2 cellular contexts compared by ENCODE assay signal in the genomic region with DNA sequence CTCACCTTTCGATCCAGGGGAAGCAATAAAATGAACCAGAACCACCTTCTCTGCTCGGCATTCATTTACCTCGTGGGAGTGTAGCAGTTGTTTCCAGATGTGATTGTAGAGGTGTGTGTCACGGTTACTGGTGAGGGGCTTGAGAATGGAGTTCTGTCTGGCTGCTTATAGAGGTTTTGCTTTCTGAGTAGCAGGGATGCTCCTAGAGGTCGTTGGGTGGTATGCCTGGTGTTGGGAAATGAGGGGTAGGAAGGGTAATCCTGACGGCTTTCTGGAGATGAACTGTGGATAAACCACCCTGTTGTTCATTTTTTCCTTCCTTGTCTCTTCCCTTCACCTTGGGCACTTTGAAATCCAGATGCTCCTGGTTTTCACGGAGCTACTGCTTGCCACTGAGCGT.
TF ChIP-seq lines count a peak whose summit lies in the region.

No MANE protein-coding gene starts in this region.

TF ChIP-seq in A549, 52 proteins besides CTCF, POLR2A, EP300 and RAD21:
- TF ChIP-seq ZNF302 (CRISPR knock-in tag; IDR thresholded peaks at IDR 0.05), result no peak
- TF ChIP-seq, protein P1, sequence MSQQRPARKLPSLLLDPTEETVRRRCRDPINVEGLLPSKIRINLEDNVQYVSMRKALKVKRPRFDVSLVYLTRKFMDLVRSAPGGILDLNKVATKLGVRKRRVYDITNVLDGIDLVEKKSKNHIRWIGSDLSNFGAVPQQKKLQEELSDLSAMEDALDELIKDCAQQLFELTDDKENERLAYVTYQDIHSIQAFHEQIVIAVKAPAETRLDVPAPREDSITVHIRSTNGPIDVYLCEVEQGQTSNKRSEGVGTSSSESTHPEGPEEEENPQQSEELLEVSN (IDR thresholded peaks at IDR 0.05; ENCODE audit: borderline replicate concordance, low read depth), result no peak
- TF ChIP-seq JUN (IDR thresholded peaks at IDR 0.05), result no peak
- no peak for TF ChIP-seq SREBF2 (IDR thresholded peaks at IDR 0.05)
- no peak for TF ChIP-seq TP53 (CRISPR knock-in tag; IDR thresholded peaks at IDR 0.05)
- no peak for TF ChIP-seq HEYL (CRISPR knock-in tag; IDR thresholded peaks at IDR 0.05)
- TF ChIP-seq KDM5A (IDR thresholded peaks at IDR 0.05), result no peak
- TF ChIP-seq, protein P2, sequence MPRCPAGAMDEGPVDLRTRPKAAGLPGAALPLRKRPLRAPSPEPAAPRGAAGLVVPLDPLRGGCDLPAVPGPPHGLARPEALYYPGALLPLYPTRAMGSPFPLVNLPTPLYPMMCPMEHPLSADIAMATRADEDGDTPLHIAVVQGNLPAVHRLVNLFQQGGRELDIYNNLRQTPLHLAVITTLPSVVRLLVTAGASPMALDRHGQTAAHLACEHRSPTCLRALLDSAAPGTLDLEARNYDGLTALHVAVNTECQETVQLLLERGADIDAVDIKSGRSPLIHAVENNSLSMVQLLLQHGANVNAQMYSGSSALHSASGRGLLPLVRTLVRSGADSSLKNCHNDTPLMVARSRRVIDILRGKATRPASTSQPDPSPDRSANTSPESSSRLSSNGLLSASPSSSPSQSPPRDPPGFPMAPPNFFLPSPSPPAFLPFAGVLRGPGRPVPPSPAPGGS (IDR thresholded peaks at IDR 0.05), result no peak
- TF ChIP-seq JUNB (IDR thresholded peaks at IDR 0.05), result no peak
- TF ChIP-seq EHF (CRISPR knock-in tag; IDR thresholded peaks at IDR 0.05), result no peak
- no peak for TF ChIP-seq FOSB (CRISPR knock-in tag; IDR thresholded peaks at IDR 0.05)

TF ChIP-seq in WTC11, 78 proteins besides CTCF, POLR2A, EP300 and RAD21:
- no peak for TF ChIP-seq TEAD1 (CRISPR knock-in tag; IDR thresholded peaks at IDR 0.05)
- TF ChIP-seq, protein P3, sequence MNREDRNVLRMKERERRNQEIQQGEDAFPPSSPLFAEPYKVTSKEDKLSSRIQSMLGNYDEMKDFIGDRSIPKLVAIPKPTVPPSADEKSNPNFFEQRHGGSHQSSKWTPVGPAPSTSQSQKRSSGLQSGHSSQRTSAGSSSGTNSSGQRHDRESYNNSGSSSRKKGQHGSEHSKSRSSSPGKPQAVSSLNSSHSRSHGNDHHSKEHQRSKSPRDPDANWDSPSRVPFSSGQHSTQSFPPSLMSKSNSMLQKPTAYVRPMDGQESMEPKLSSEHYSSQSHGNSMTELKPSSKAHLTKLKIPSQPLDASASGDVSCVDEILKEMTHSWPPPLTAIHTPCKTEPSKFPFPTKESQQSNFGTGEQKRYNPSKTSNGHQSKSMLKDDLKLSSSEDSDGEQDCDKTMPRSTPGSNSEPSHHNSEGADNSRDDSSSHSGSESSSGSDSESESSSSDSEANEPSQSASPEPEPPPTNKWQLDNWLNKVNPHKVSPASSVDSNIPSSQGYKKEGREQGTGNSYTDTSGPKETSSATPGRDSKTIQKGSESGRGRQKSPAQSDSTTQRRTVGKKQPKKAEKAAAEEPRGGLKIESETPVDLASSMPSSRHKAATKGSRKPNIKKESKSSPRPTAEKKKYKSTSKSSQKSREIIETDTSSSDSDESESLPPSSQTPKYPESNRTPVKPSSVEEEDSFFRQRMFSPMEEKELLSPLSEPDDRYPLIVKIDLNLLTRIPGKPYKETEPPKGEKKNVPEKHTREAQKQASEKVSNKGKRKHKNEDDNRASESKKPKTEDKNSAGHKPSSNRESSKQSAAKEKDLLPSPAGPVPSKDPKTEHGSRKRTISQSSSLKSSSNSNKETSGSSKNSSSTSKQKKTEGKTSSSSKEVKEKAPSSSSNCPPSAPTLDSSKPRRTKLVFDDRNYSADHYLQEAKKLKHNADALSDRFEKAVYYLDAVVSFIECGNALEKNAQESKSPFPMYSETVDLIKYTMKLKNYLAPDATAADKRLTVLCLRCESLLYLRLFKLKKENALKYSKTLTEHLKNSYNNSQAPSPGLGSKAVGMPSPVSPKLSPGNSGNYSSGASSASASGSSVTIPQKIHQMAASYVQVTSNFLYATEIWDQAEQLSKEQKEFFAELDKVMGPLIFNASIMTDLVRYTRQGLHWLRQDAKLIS (CRISPR knock-in tag; IDR thresholded peaks at IDR 0.05; ENCODE audit: borderline replicate concordance), result no peak
- no peak for TF ChIP-seq RELA (CRISPR knock-in tag; IDR thresholded peaks at IDR 0.05; ENCODE audit: borderline replicate concordance)
